ENCODE assay signal across 9 cellular contexts in genomic region chr11:45233121-45233803, GRCh38. TPM values are rescaled to one million over a fixed set of nuclear protein-coding genes. Genes with fewer than 3 reads are reported as not detected.
A peak's percentile ranks its signal among the peaks of the same experiment; 100 is the strongest.
DNase-seq lines count a peak whose midpoint lies in the region; ATAC-seq, FAIRE-seq and TF ChIP-seq lines count a peak whose summit lies in the region.
"Had no signal": no experiment of that assay in that cellular context is flagged by ENCODE, and none has a peak within 500 bp of the region (broad histone marks: within the 10 kb centered on the region; RNA-seq: fewer than 3 reads in every experiment).

No MANE protein-coding gene starts in this region.

- no peaks in the 10 kb centered on the region for H3K9me3 Mint-ChIP-seq in activated naive CD4-positive, alpha-beta T cell treated with anti-CD3 and anti-CD28 coated beads for 36 hours

- H3K36me3 Mint-ChIP-seq in activated naive CD4-positive, alpha-beta T cell treated with anti-CD3 and anti-CD28 coated beads for 36 hours (ENCODE audit: low read depth), result no peaks in the 10 kb centered on the region

- intact Hi-C loops in activated naive CD4-positive, alpha-beta T cell treated with anti-CD3 and anti-CD28 coated beads for 36 hours (cut with micrococcal nuclease), result no loop called here
- intact Hi-C loops in Right ventricle myocardium superior (cut with DNase I), result loop anchor here (5.0 kb wide), 1 partner anchor 121 kb away; no protein-coding TSS in a partner anchor

- H3K27ac Mint-ChIP-seq in activated naive CD4-positive, alpha-beta T cell treated with anti-CD3 and anti-CD28 coated beads for 36 hours, result no peak overlapping the region

- DNase-seq in 8988T (peak; percentile 95), GM12891 (ENCODE audit: insufficient read length, low spot score) (peak; percentile 84), HS-27A (ENCODE audit: low read depth) (peak; percentile 26), SK-N-DZ (ENCODE audit: low spot score) (peak; percentile 68), Right ventricle myocardium superior (peak; percentile 77), putamen (ENCODE audit: low spot score) (peak; percentile 32), T1000 (lab: John Stamatoyannopoulos, UW) (no peak)
- DNase-seq in activated naive CD4-positive, alpha-beta T cell treated with anti-CD3 and anti-CD28 coated beads for 36 hours, result peak; percentile 72

- CTCF ChIA-PET in activated naive CD4-positive, alpha-beta T cell treated with anti-CD3 and anti-CD28 coated beads for 36 hours (lab: Charles Lee), result interaction anchor here (0.6 to 2.6 kb wide), 10 partner anchors 10 to 566 kb away, joined by 3 to 8 read pairs (median 4); no protein-coding TSS in a partner anchor

- H3K27me3 Mint-ChIP-seq in activated naive CD4-positive, alpha-beta T cell treated with anti-CD3 and anti-CD28 coated beads for 36 hours (ENCODE audit: low read depth), result peaks cover 3% of the 10 kb centered on the region

- no peak overlapping the region for H3K4me3 Mint-ChIP-seq in activated naive CD4-positive, alpha-beta T cell treated with anti-CD3 and anti-CD28 coated beads for 36 hours

- ATAC-seq in Right ventricle myocardium superior (ENCODE audit: poor library complexity), result peak; percentile 82

- no peaks in the 10 kb centered on the region for H3K4me1 Mint-ChIP-seq in activated naive CD4-positive, alpha-beta T cell treated with anti-CD3 and anti-CD28 coated beads for 36 hours (ENCODE audit: low read depth)

- FAIRE-seq in GM12891 (lab: Jason Lieb, UNC), result peak; percentile 72

- no peak for TF ChIP-seq POLR2A in GM12891 (IDR thresholded peaks at IDR 0.05; ENCODE audit: low read depth, low read length)

TF ChIP-seq in GM12891, 5 proteins besides CTCF, POLR2A, EP300 and RAD21:
- TF ChIP-seq POLR2AphosphoS5 (IDR thresholded peaks at IDR 0.05; ENCODE audit: low read depth, low read length) (no peak), SPI1 (IDR thresholded peaks at IDR 0.05; ENCODE audit: low read depth, low read length) (no peak)

RNA-seq across cellular contexts. Expression of gene SYT13, which starts 52.9 kb away (rescaled TPM):
- polyA plus RNA-seq in GM12891 (2012; ENCODE audit: low read depth, missing spikeins), result not detected
- polyA plus RNA-seq in SK-N-DZ (2014; cell fraction: cytosol; rRNA removed), result 0.28 TPM in 1 of 2 replicates, not detected in the other
- not detected in 2 replicates for polyA plus RNA-seq in SK-N-DZ (2014; cell fraction: nucleus; rRNA removed)
- not detected for total RNA-seq in activated naive CD4-positive, alpha-beta T cell treated with anti-CD3 and anti-CD28 coated beads for 36 hours
- total RNA-seq in Right ventricle myocardium superior, result 6.4 TPM
- total RNA-seq: subcutaneous adipose tissue had no signal
